Comparison of ENCODE assay signal across 8 cellular contexts in genomic region chr6:142886431-142887170, GRCh38. TPM values are rescaled to one million over a fixed set of nuclear protein-coding genes. Genes with fewer than 3 reads are reported as not detected.
A peak's percentile ranks its signal among the peaks of the same experiment; 100 is the strongest.
DNase-seq lines count a peak whose midpoint lies in the region; ATAC-seq, FAIRE-seq and TF ChIP-seq lines count a peak whose summit lies in the region.

No MANE protein-coding gene starts in this region.

- no peak overlapping the region for H3K4me3 ChIP-seq in AG04450 (ENCODE audit: low read depth, low read length)
- H3K4me3 ChIP-seq in astrocyte of the spinal cord (ENCODE audit: low read depth, low read length) = no peak overlapping the region
- H3K4me3 ChIP-seq in right lobe of liver = no peak overlapping the region

- POLR2A ChIA-PET in AG04450 (lab: Yijun Ruan, JAX) = no interaction called here

- H3K36me3 Mint-ChIP-seq in glutamatergic neuron (ENCODE audit: unreplicated experiment) = no peaks in the 10 kb centered on the region

- no peak overlapping the region for H3K4me3 Mint-ChIP-seq in glutamatergic neuron (ENCODE audit: unreplicated experiment)

- no peaks in the 10 kb centered on the region for H3K27me3 ChIP-seq in AG04450 (ENCODE audit: control insufficient read depth, insufficient read depth, low read length)
- no peaks in the 10 kb centered on the region for H3K27me3 ChIP-seq in right lobe of liver

- no peaks in the 10 kb centered on the region for H3K9me3 ChIP-seq in AG04450 (ENCODE audit: control insufficient read depth, insufficient read depth, low read length)
- H3K9me3 ChIP-seq in right lobe of liver = no peaks in the 10 kb centered on the region

- H3K4me1 Mint-ChIP-seq in glutamatergic neuron (ENCODE audit: low read depth, unreplicated experiment) = peaks cover 8% of the 10 kb centered on the region

- TF ChIP-seq POLR2A in GM12892 (IDR thresholded peaks at IDR 0.05; ENCODE audit: low read depth, low read length) (no peak), right lobe of liver (IDR thresholded peaks at IDR 0.05) (no peak)

- H3K36me3 ChIP-seq in right lobe of liver = no peaks in the 10 kb centered on the region

- CTCF ChIA-PET in AG04450 (lab: Charles Lee) = interaction anchor here (1.3 to 2.3 kb wide), 3 partner anchors 13 to 194 kb away, joined by 3 to 7 read pairs (median 5); no protein-coding TSS in a partner anchor

- no peaks in the 10 kb centered on the region for H3K9me3 Mint-ChIP-seq in glutamatergic neuron (ENCODE audit: unreplicated experiment)

- DNase-seq in AG04450 (ENCODE audit: low read depth, low spot score) (no peak), GM12892 (ENCODE audit: insufficient read length) (no peak), NCI-H1417 treated with DMSO at 0.1 percent for 48 hours (lab: John Stamatoyannopoulos, UW) (peak; percentile 7), astrocyte of the spinal cord (ENCODE audit: low read depth, low spot score) (peak; percentile 67), right lobe of liver (no peak), glutamatergic neuron (no peak)
- DNase-seq in stimulated activated CD4-positive, alpha-beta T cell treated with anti-CD3 and anti-CD28 coated beads, Interleukin-15, amount 100 ng/mL, for 24 hours = no peak

- peak; percentile 87 for FAIRE-seq in GM12892 (lab: Jason Lieb, UNC)

- in situ Hi-C loops in astrocyte of the spinal cord (cut with HindIII; ENCODE audit: low sequenced_read_pairs) = no loop called here

- no peak overlapping the region for H3K27ac ChIP-seq in AG04450 (ENCODE audit: low read depth, low read length)
- no peak overlapping the region for H3K27ac ChIP-seq in right lobe of liver

- intact Hi-C loops in right lobe of liver (cut with DNase I) = no loop called here

- 9% methylated on average over 4 of the region's 4 CpGs for WGBS in right lobe of liver (ENCODE audit: insufficient coverage, low coverage, low lambda C conversion rate, missing lambda C conversion rate)

- peaks cover 1% of the 10 kb centered on the region for H3K27me3 Mint-ChIP-seq in glutamatergic neuron (ENCODE audit: unreplicated experiment)

- peaks cover 0 to 6% (median 0%) of the 10 kb centered on the region in 4 donors for H3K4me1 ChIP-seq in right lobe of liver

- ATAC-seq in HG02759 (IDR thresholded peaks at IDR 0.05; ENCODE audit: unreplicated experiment) (peak; percentile 67), right lobe of liver (peak; percentile 86 to 96 (median 94))

- no peak overlapping the region for H3K27ac Mint-ChIP-seq in glutamatergic neuron (ENCODE audit: unreplicated experiment)

- peak; percentile 46 for TF ChIP-seq CTCF in AG04450 (IDR thresholded peaks at IDR 0.05; ENCODE audit: low read depth, low read length)
- TF ChIP-seq CTCF in astrocyte of the spinal cord (IDR thresholded peaks at IDR 0.05; ENCODE audit: low read depth, low read length) = peak; percentile 42
- peak; percentile 30 to 49 (median 43) for TF ChIP-seq CTCF in right lobe of liver (IDR thresholded peaks at IDR 0.05)
- no peak for TF ChIP-seq CTCF in glutamatergic neuron (IDR thresholded peaks at IDR 0.05; ENCODE audit: partially characterized antibody, unreplicated experiment)

RNA-seq across cellular contexts. Expression of gene HIVEP2, which starts 58.4 kb away (rescaled TPM):
- polyA plus RNA-seq in AG04450 (2011; rRNA removed) = 4.9 and 6.9 TPM in 2 replicates
- polyA minus RNA-seq in AG04450 (2011; rRNA and poly(A)+ RNA removed) = 13.7 and 14.5 TPM in 2 replicates
- 4.5 TPM for polyA plus RNA-seq in GM12892 (2012; ENCODE audit: missing spikeins)
- total RNA-seq in right lobe of liver = 1 to 10 TPM; 3.0 to 8.9 (median 5.1) TPM
- total RNA-seq in glutamatergic neuron (ENCODE audit: unreplicated experiment) = 2.6 TPM

Comparison
In these comparisons a context has a peak if more than half of its experiments do, and no peak if none do; other contexts are left out.
1. DNase-seq: peak in NCI-H1417 treated with DMSO at 0.1 percent for 48 hours (single experiment) and astrocyte of the spinal cord (single experiment); none in AG04450 (single experiment), GM12892 (single experiment), right lobe of liver (0 of 3), stimulated activated CD4-positive, alpha-beta T cell treated with anti-CD3 and anti-CD28 coated beads, Interleukin-15, amount 100 ng/mL, for 24 hours (single experiment) and glutamatergic neuron (single experiment).